Comparison of ENCODE assay signal across 10 cellular contexts in the genomic region with DNA sequence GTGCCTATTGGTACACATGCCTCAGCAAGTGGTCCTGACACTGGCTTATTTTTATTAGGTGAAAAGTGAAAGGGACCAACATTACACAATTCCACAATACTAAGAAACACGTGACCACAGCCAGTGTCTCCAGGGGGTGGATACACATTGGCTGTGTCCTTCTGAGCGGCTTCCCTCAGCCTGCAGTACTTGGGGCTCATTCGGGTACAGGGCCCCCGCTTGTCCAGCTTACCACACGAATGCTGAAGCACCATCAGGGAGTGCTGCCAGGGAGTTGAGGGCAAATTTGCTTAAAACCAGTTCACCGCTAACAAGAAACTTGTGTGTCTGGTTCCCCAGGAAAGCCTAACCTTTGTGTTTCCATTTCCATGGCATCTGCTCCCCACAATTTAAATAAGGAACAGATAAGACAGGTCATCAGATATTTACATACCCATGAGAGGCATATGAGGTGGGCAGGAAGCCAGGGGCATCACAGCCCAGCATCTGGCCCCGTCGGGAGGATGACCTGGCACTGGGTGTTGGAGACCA. TPM values are rescaled to one million over a fixed set of nuclear protein-coding genes. Genes with fewer than 3 reads are reported as not detected.
DNase-seq lines count a peak whose midpoint lies in the region; ATAC-seq and TF ChIP-seq lines count a peak whose summit lies in the region.
"Had no signal": no experiment of that assay in that cellular context is flagged by ENCODE, and none has a peak within 500 bp of the region (broad histone marks: within the 10 kb centered on the region; RNA-seq: fewer than 3 reads in every experiment).

No MANE protein-coding gene starts in this region.

- in situ Hi-C loops in brain microvascular endothelial cell (cut with HindIII; ENCODE audit: low pct_ligation_motif_present, low sequenced_read_pairs) = no loop called here

- peak overlapping the region; percentile 32 for H2AFZ ChIP-seq in osteoblast (ENCODE audit: low read length)

- no peaks in the 10 kb centered on the region for H3K79me2 ChIP-seq in osteoblast (ENCODE audit: insufficient read depth, low read length)

- peak overlapping the region; percentile 46 for H3K4me2 ChIP-seq in osteoblast (ENCODE audit: insufficient read depth, low read length)

- H3K27me3 Mint-ChIP-seq in endothelial cell (ENCODE audit: unreplicated experiment) = no peaks in the 10 kb centered on the region

- H3K9me3 ChIP-seq in MG63 = no peaks in the 10 kb centered on the region
- H3K9me3 ChIP-seq in osteoblast (ENCODE audit: low read depth, low read length) = no peaks in the 10 kb centered on the region

- H3K27ac Mint-ChIP-seq in endothelial cell (ENCODE audit: unreplicated experiment) = no peak overlapping the region

- H3K36me3 ChIP-seq in MG63 = no peaks in the 10 kb centered on the region
- no peaks in the 10 kb centered on the region for H3K36me3 ChIP-seq in brain microvascular endothelial cell (replicated peaks)
- H3K36me3 ChIP-seq in osteoblast (ENCODE audit: insufficient read depth, low read length) = no peaks in the 10 kb centered on the region

- H3K27me3 ChIP-seq in MG63 (no peaks in the 10 kb centered on the region), brain microvascular endothelial cell (replicated peaks) (no peaks in the 10 kb centered on the region), osteoblast (ENCODE audit: insufficient read depth, low read length) (no peaks in the 10 kb centered on the region)

- no peak overlapping the region for H3K4me3 ChIP-seq in MG63
- H3K4me3 ChIP-seq in brain microvascular endothelial cell (ENCODE audit: low read depth, low read length) = no peak overlapping the region
- no peak overlapping the region for H3K4me3 ChIP-seq in osteoblast (ENCODE audit: insufficient read depth, low read length)

- peaks cover 23% of the 10 kb centered on the region for H3K4me1 ChIP-seq in osteoblast (ENCODE audit: insufficient read depth, low read length)

- no peak for ATAC-seq in GM19395 (IDR thresholded peaks at IDR 0.05; ENCODE audit: unreplicated experiment)
- ATAC-seq: Panc1 had no signal

- H3K27ac ChIP-seq in brain microvascular endothelial cell (no peak overlapping the region), osteoblast (ENCODE audit: low read depth, low read length) (peak overlapping the region; percentile 31)
- H3K27ac ChIP-seq: epithelial cell of prostate had no signal

- no peaks in the 10 kb centered on the region for H3K9me3 Mint-ChIP-seq in endothelial cell (ENCODE audit: unreplicated experiment)

- no peak overlapping the region for H3K4me3 Mint-ChIP-seq in endothelial cell (ENCODE audit: unreplicated experiment)

- H3K4me1 Mint-ChIP-seq in endothelial cell (ENCODE audit: unreplicated experiment) = no peaks in the 10 kb centered on the region

- no peaks in the 10 kb centered on the region for H4K20me1 ChIP-seq in osteoblast (ENCODE audit: insufficient read depth, low read length)

- DNase-seq in DMS 273 treated with DMSO at 0.1 percent for 48 hours (lab: John Stamatoyannopoulos, UW) (peak; percentile 86), MG63 (peak; percentile 47), brain microvascular endothelial cell (peak; percentile 21), osteoblast (ENCODE audit: insufficient read length, low spot score, missing footprints) (peak; percentile 87), cerebellum (ENCODE audit: low spot score) (no peak), endothelial cell (ENCODE audit: low spot score) (no peak), SHP77 (lab: John Stamatoyannopoulos, UW) (no peak)

- peaks cover 3% of the 10 kb centered on the region for H3K36me3 Mint-ChIP-seq in endothelial cell (ENCODE audit: low read depth, unreplicated experiment)

- TF ChIP-seq CTCF in brain microvascular endothelial cell (IDR thresholded peaks at IDR 0.05; ENCODE audit: low read depth, low read length, missing control alignments) = no peak
- no peak for TF ChIP-seq CTCF in osteoblast (IDR thresholded peaks at IDR 0.05; ENCODE audit: extremely low read depth, low read depth, low read length)
- TF ChIP-seq CTCF in endothelial cell (IDR thresholded peaks at IDR 0.05; ENCODE audit: unreplicated experiment) = no peak

RNA-seq across cellular contexts. Expression of a gene that starts 23.3 kb away (rescaled TPM):
- total RNA-seq in MG63 (2014; rRNA removed; shearing (Covaris generic); ENCODE audit: low replicate concordance) = 2.4 and 15.5 TPM in 2 replicates
- total RNA-seq in osteoblast (0.36 and 0.88 TPM in 2 replicates), cerebellum (13.3 TPM), endothelial cell (ENCODE audit: unreplicated experiment) (0.82 TPM)

RNA-seq across cellular contexts. Expression of a gene that starts 32.8 kb away (rescaled TPM):
- total RNA-seq in MG63 (2014; rRNA removed; shearing (Covaris generic); ENCODE audit: low replicate concordance) = 0.79 TPM in 1 of 2 replicates, not detected in the other
- total RNA-seq in osteoblast (0.72 and 0.88 TPM in 2 replicates), cerebellum (23.0 TPM), endothelial cell (ENCODE audit: unreplicated experiment) (35.5 TPM)

RNA-seq across cellular contexts. Expression of a gene that starts 48.2 kb away (rescaled TPM):
- 2.7 and 12.4 TPM in 2 replicates for total RNA-seq in MG63 (2014; rRNA removed; shearing (Covaris generic); ENCODE audit: low replicate concordance)
- total RNA-seq in osteoblast (4.7 and 6.5 TPM in 2 replicates), cerebellum (8.1 TPM), endothelial cell (ENCODE audit: unreplicated experiment) (18.5 TPM)

RNA-seq across cellular contexts. Expression of a gene that starts 57.2 kb away (rescaled TPM):
- total RNA-seq in MG63 (2014; rRNA removed; shearing (Covaris generic); ENCODE audit: low replicate concordance) = 0.66 and 1.1 TPM in 2 replicates
- total RNA-seq in osteoblast = 0.72 and 0.88 TPM in 2 replicates
- 0.64 TPM for total RNA-seq in cerebellum
- total RNA-seq in endothelial cell (ENCODE audit: unreplicated experiment) = 0.23 TPM

Comparison
In these comparisons a context has a peak if more than half of its experiments do, and no peak if none do; other contexts are left out.
1. DNase-seq: peak in DMS 273 treated with DMSO at 0.1 percent for 48 hours (single experiment), MG63 (single experiment), brain microvascular endothelial cell (single experiment) and osteoblast (single experiment); none in cerebellum (single experiment), endothelial cell (single experiment) and SHP77 (0 of 2).
2. RNA of a gene that starts 32.8 kb away (total RNA-seq): 35.5 TPM in endothelial cell (single experiment) and 23.0 TPM in cerebellum (single experiment); 0.79 TPM in MG63 and 0.72 to 0.88 TPM in osteoblast; every median in the first group is over 10 times any median in the second.